ENCODE assay signal across 8 cellular contexts in the genomic region with DNA sequence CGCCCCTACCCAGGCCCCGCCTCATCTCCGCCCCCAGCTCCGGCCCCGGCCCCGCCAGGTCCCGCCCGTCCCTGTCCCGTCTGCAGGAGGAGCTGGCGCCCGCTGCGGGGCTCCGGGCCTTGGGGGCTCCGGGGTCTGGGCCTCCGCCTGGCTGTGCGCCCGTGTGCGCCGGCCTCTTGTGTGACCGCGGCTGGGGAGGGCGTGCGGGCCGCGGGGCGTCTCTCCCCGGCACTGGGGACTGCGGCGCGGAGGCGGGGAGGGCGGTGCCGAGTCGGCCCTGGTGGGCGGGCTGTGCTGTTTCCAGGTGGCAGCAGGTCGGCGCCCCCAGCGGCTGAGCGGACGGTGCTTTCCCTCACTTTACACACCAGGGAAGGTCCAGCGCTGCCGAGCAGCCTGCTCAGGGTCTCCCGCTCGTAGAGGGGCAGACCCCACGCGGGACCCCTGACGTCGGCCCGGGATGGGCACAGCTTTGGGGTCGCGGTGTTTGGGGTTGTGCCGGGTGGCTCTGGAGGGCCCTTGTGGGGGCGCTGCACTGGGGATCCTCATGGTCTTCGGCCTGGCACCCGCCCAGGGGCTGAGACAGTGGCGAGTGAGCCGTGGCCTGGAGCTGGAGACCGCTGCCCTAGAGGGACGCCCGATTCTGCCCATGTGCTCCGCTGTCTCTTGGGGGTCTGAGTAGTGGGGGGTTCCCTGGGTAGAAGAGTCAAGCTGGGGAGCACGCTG. TPM values are rescaled to one million over a fixed set of nuclear protein-coding genes. Genes with fewer than 3 reads are reported as not detected.
DNase-seq lines count a peak whose midpoint lies in the region; ATAC-seq and TF ChIP-seq lines count a peak whose summit lies in the region.

No MANE protein-coding gene starts in this region.

- ATAC-seq in GM18873 (IDR thresholded peaks at IDR 0.05; ENCODE audit: low FRiP score, unreplicated experiment) (peak; percentile 78), HG03108 (IDR thresholded peaks at IDR 0.05; ENCODE audit: unreplicated experiment) (peak; percentile 74), left colon (peak; percentile 82)
- ATAC-seq in activated CD4-positive, CD25-positive, alpha-beta regulatory T cell treated with anti-CD3 and anti-CD28 coated beads, Interleukin-2, amount 50 U/mL, for 24 hours = peak; percentile 62 to 65

- TF ChIP-seq CTCF in AG09309 (IDR thresholded peaks at IDR 0.05; ENCODE audit: control insufficient read depth, insufficient read depth, low read depth, low read length, missing control alignments) = peak; percentile 26

- intact Hi-C loops in left colon (cut with DNase I, micrococcal nuclease) = no loop called here

- DNase-seq in AG09309 (ENCODE audit: low read depth) = no peak
- peak; percentile 76 for DNase-seq in NCI-H2196 treated with DMSO at 0.1 percent for 48 hours (lab: John Stamatoyannopoulos, UW; ENCODE audit: unreplicated experiment)
- peak; percentile 79 for DNase-seq in cerebellar cortex (ENCODE audit: low spot score)
- peak; percentile 87 to 89 for DNase-seq in left colon
- DNase-seq in stimulated activated CD4-positive, alpha-beta T cell treated with anti-CD3 and anti-CD28 coated beads, Interleukin-2, amount 100 ng/mL, for 4 hours (ENCODE audit: low read depth) = peak; percentile 89

- peak overlapping the region; percentile 66 for H3K4me3 ChIP-seq in AG09309 (ENCODE audit: control insufficient read depth, low read depth, low read length)

RNA-seq across cellular contexts. Expression of gene ING5, which starts 0.7 kb away (rescaled TPM):
- 10 to 100 TPM; 26.7 to 27.6 TPM for total RNA-seq in left colon

RNA-seq across cellular contexts. Expression of gene DTYMK, which starts 16.0 kb away (rescaled TPM):
- total RNA-seq in left colon = 10 to 100 TPM; 13.4 to 23.7 TPM

RNA-seq across cellular contexts. Expression of gene D2HGDH, which starts 31.9 kb away (rescaled TPM):
- total RNA-seq in left colon = 10 to 100 TPM; 72.8 to 75.3 TPM
